Comparison of ENCODE assay signal across 16 cellular contexts in the genomic region with DNA sequence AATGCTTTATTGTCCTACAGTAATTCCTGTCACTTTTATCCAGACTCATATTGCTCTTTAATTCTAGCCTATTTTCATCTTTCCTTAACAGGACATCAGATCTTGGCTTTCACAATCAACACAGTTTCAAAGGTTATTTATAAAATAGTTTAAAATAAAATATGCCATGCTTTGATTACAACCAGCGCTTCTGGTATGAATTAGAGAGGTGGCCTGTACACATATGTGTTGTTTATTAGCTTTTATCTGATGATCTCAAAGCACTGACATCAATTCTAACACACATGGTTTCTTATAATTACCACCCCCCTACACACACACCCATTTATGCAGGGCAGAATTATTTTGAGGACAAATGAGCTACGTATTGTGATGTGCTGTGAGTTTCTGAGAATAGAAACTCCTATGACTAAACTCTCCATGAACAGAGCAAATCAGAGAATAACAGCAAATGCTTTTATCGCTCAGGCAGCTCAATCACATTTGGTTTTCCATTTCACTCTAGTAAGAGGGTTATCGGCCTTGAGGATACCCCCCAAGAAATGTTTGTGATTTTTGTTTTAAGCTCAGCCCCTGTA. TPM values are rescaled to one million over a fixed set of nuclear protein-coding genes. Genes with fewer than 3 reads are reported as not detected.
A peak's percentile ranks its signal among the peaks of the same experiment; 100 is the strongest.
DNase-seq lines count a peak whose midpoint lies in the region; ATAC-seq and TF ChIP-seq lines count a peak whose summit lies in the region.
"Had no signal": no experiment of that assay in that cellular context is flagged by ENCODE, and none has a peak within 500 bp of the region (broad histone marks: within the 10 kb centered on the region; RNA-seq: fewer than 3 reads in every experiment).

No MANE protein-coding gene starts in this region.

- peak; percentile 41 for DNase-seq in DMS 273 (lab: John Stamatoyannopoulos, UW; ENCODE audit: unreplicated experiment)
- no peak for DNase-seq in DMS 273 treated with DMSO at 0.1 percent for 48 hours (lab: John Stamatoyannopoulos, UW)
- no peak for DNase-seq in natural killer cell
- DNase-seq in left ventricle myocardium inferior, result no peak
- no peak for DNase-seq in retina
- DNase-seq in upper lobe of left lung, result no peak
- DNase-seq: activated CD8-positive, alpha-beta memory T cell treated with anti-CD3 and anti-CD28 coated beads, Interleukin-2, amount 50 U/mL, for 4 hours; Calu3; Kasumi-1; left cardiac atrium; PC-3; right cardiac atrium had no signal

- no peaks in the 10 kb centered on the region for H3K27me3 Mint-ChIP-seq in T-helper 1 cell treated with Interleukin-12 subunit alpha and Interleukin-12 subunit beta and Interleukin-4 antibody, amounts not matched to agents 30 μg/mL and 1 μg/mL, for 36 hours (ENCODE audit: low read depth)
- H3K27me3 Mint-ChIP-seq in natural killer cell (ENCODE audit: low read depth in 2 of 2), result no peaks in the 10 kb centered on the region

- H3K4me3 ChIP-seq in left ventricle myocardium inferior, result no peak overlapping the region
- H3K4me3 ChIP-seq in upper lobe of left lung, result no peak overlapping the region
- H3K4me3 ChIP-seq: breast epithelium had no signal

- H3K27ac ChIP-seq in left ventricle myocardium inferior (replicated peaks) (no peak overlapping the region), upper lobe of left lung (no peak overlapping the region)
- H3K27ac ChIP-seq: 22Rv1, breast epithelium had no signal

- intact Hi-C loops in natural killer cell (cut with micrococcal nuclease), result loop anchor here (1.0 kb wide), 2 partner anchors 10 to 16 kb away; no protein-coding TSS in a partner anchor
- intact Hi-C loops in left ventricle myocardium inferior (cut with micrococcal nuclease), result no loop called here

- peaks cover 51% of the 10 kb centered on the region for H3K36me3 Mint-ChIP-seq in T-helper 1 cell treated with Interleukin-12 subunit alpha and Interleukin-12 subunit beta and Interleukin-4 antibody, amounts not matched to agents 30 μg/mL and 1 μg/mL, for 36 hours (ENCODE audit: low read depth)
- peaks cover 31% of the 10 kb centered on the region for H3K36me3 Mint-ChIP-seq in natural killer cell

- H3K36me3 ChIP-seq in left ventricle myocardium inferior, result no peaks in the 10 kb centered on the region
- no peaks in the 10 kb centered on the region for H3K36me3 ChIP-seq in upper lobe of left lung
- H3K36me3 ChIP-seq: breast epithelium had no signal

- H3K4me1 Mint-ChIP-seq in T-helper 1 cell treated with Interleukin-12 subunit alpha and Interleukin-12 subunit beta and Interleukin-4 antibody, amounts not matched to agents 30 μg/mL and 1 μg/mL, for 36 hours (ENCODE audit: low read depth), result peaks cover 81% of the 10 kb centered on the region
- H3K4me1 Mint-ChIP-seq in natural killer cell, result peaks cover 100% of the 10 kb centered on the region in 2 donors

- H3K9me3 ChIP-seq in left ventricle myocardium inferior (replicated peaks) (no peaks in the 10 kb centered on the region), upper lobe of left lung (no peaks in the 10 kb centered on the region)
- H3K9me3 ChIP-seq: breast epithelium had no signal

- 86 to 87% methylated on average over 4 of the region's 4 CpGs for WGBS in upper lobe of left lung, 2 donors

- H3K4me3 Mint-ChIP-seq in T-helper 1 cell treated with Interleukin-12 subunit alpha and Interleukin-12 subunit beta and Interleukin-4 antibody, amounts not matched to agents 30 μg/mL and 1 μg/mL, for 36 hours, result peak overlapping the region; percentile 15
- H3K4me3 Mint-ChIP-seq in natural killer cell, result peak overlapping the region; percentile 87

- H3K4me1 ChIP-seq in left ventricle myocardium inferior, result no peaks in the 10 kb centered on the region
- H3K4me1 ChIP-seq in upper lobe of left lung, result peaks cover 0 to 2% (median 0%) of the 10 kb centered on the region in 4 donors
- H3K4me1 ChIP-seq: breast epithelium had no signal

- no peak for TF ChIP-seq CTCF in natural killer cell (IDR thresholded peaks at IDR 0.05)
- TF ChIP-seq CTCF in left ventricle myocardium inferior (IDR thresholded peaks at IDR 0.05; ENCODE audit: borderline replicate concordance), result no peak
- no peak for TF ChIP-seq CTCF in upper lobe of left lung (IDR thresholded peaks at IDR 0.05)

- TF ChIP-seq POLR2A in upper lobe of left lung (IDR thresholded peaks at IDR 0.05), result no peak

- H3K27me3 ChIP-seq in left ventricle myocardium inferior (ENCODE audit: low read depth), result peaks cover 50% of the 10 kb centered on the region
- H3K27me3 ChIP-seq in upper lobe of left lung, result no peaks in the 10 kb centered on the region
- H3K27me3 ChIP-seq: breast epithelium had no signal

- ATAC-seq in GM19395 (IDR thresholded peaks at IDR 0.05; ENCODE audit: unreplicated experiment) (peak; percentile 48), natural killer cell (peak; percentile 21 to 52 (median 48)), upper lobe of left lung (ENCODE audit: low FRiP score in 2 of 2) (no peak)
- ATAC-seq: left cardiac atrium, PC-3, right cardiac atrium had no signal

- H3K9me3 Mint-ChIP-seq in T-helper 1 cell treated with Interleukin-12 subunit alpha and Interleukin-12 subunit beta and Interleukin-4 antibody, amounts not matched to agents 30 μg/mL and 1 μg/mL, for 36 hours, result no peaks in the 10 kb centered on the region
- H3K9me3 Mint-ChIP-seq in natural killer cell, result no peaks in the 10 kb centered on the region

- peak overlapping the region; percentile 74 for H3K27ac Mint-ChIP-seq in T-helper 1 cell treated with Interleukin-12 subunit alpha and Interleukin-12 subunit beta and Interleukin-4 antibody, amounts not matched to agents 30 μg/mL and 1 μg/mL, for 36 hours
- H3K27ac Mint-ChIP-seq in natural killer cell, result peak overlapping the region; percentile 91 to 100

- TF ChIP-seq EP300 in upper lobe of left lung (IDR thresholded peaks at IDR 0.05), result no peak

RNA-seq across cellular contexts. Expression of a gene that starts 18.0 kb away (rescaled TPM):
- 1,000 to 10,000 TPM; 1,027 to 1,374 (median 1,309) TPM for total RNA-seq in natural killer cell
- 0.82 TPM for total RNA-seq in left ventricle myocardium inferior
- 10 to 100 TPM in 1 of 6 donors, 1 to 10 TPM in 5; 5.0 to 14.7 (median 8.7) TPM for total RNA-seq in upper lobe of left lung
- total RNA-seq: PC-3 had no signal

RNA-seq across cellular contexts. Expression of a gene that starts 53.2 kb away (rescaled TPM):
- 10 to 100 TPM in 1 of 3 donors, 1 to 10 TPM in 2; 6.7 to 15.8 (median 8.9) TPM for total RNA-seq in natural killer cell
- total RNA-seq in left ventricle myocardium inferior, result 81.3 TPM
- 100 to 1,000 TPM; 114 to 235 (median 141) TPM for total RNA-seq in upper lobe of left lung

Comparison
In these comparisons a context has a peak if more than half of its experiments do, and no peak if none do; other contexts are left out.
1. ATAC-seq: peak in GM19395 (single experiment) and natural killer cell (3 of 3); none in upper lobe of left lung (0 of 2).
2. RNA of a gene that starts 18.0 kb away (total RNA-seq): 1,027 to 1,374 TPM in natural killer cell; 5.0 to 14.7 TPM in upper lobe of left lung and 0.82 TPM in left ventricle myocardium inferior (single experiment); every median in the first group is over 10 times any median in the second.